Comparison of ENCODE assay signal across 1 cellular context in genomic region chr2:229952256-229952835, GRCh38.
TF ChIP-seq lines count a peak whose summit lies in the region.

No MANE protein-coding gene starts in this region.

TF ChIP-seq in H1, 55 proteins besides CTCF, POLR2A, EP300 and RAD21:
- TF ChIP-seq ZNF274 (IDR thresholded peaks at IDR 0.05; ENCODE audit: borderline replicate concordance, extremely low read depth, low read length) (no peak), POU5F1 (IDR thresholded peaks at IDR 0.05; ENCODE audit: low read depth, low read length) (no peak), SP1 (IDR thresholded peaks at IDR 0.05; ENCODE audit: low read depth, low read length) (no peak), CHD7 (IDR thresholded peaks at IDR 0.05; ENCODE audit: insufficient replicate concordance, low read length) (peak; percentile 34), YY1 (IDR thresholded peaks at IDR 0.05; ENCODE audit: low read depth, low read length) (0 out of 2 replicates have a peak, but pooled peaks have one; percentile 33), SIRT6 (IDR thresholded peaks at IDR 0.05; ENCODE audit: low read length) (no peak), ASH2L (IDR thresholded peaks at IDR 0.05; ENCODE audit: low read length) (no peak), CBX5 (IDR thresholded peaks at IDR 0.05; ENCODE audit: low read depth, low read length) (no peak), E2F6 (IDR thresholded peaks at IDR 0.05) (no peak), MAFK (IDR thresholded peaks at IDR 0.05; ENCODE audit: low read depth, low read length) (no peak)
